17 cellular contexts compared by ENCODE assay signal in genomic region chr2:156480376-156480775, GRCh38.
"Had no signal": no experiment of that assay in that cellular context is flagged by ENCODE, and none has a peak within 500 bp of the region (broad histone marks: within the 10 kb centered on the region; RNA-seq: fewer than 3 reads in every experiment).

No MANE protein-coding gene starts in this region.

- DNase-seq: activated CD8-positive, alpha-beta memory T cell treated with anti-CD3 and anti-CD28 coated beads, Interleukin-2, amount 50 U/mL, for 4 hours; effector CD4-positive, alpha-beta T cell; heart left ventricle; mammary epithelial cell; naive thymus-derived CD8-positive, alpha-beta T cell; spleen; stimulated activated CD4-positive, alpha-beta T cell treated with anti-CD3 and anti-CD28 coated beads, Interleukin-2, amount 100 ng/mL, for 24 hours; stimulated activated naive CD4-positive, alpha-beta T cell treated with Interleukin-2 at 50 U/mL for 16 hours; testis; upper lobe of right lung had no signal

- FAIRE-seq: astrocyte, frontal cortex, islet of Langerhans had no signal

- H3K27me3 Mint-ChIP-seq: naive thymus-derived CD8-positive, alpha-beta T cell had no signal

- H3K9me3 Mint-ChIP-seq: naive thymus-derived CD8-positive, alpha-beta T cell; WTC11 had no signal

- H3K27ac Mint-ChIP-seq: WTC11 had no signal

- H3K4me3 Mint-ChIP-seq: WTC11 had no signal

- ATAC-seq: heart left ventricle; left lobe of liver; naive thymus-derived CD8-positive, alpha-beta T cell; sciatic nerve; SK-N-SH treated with all-trans-retinoic acid at 6 μM for 48 hours; upper lobe of right lung; WTC11 had no signal
